Comparison of ENCODE assay signal across 1 cellular context in the genomic region with DNA sequence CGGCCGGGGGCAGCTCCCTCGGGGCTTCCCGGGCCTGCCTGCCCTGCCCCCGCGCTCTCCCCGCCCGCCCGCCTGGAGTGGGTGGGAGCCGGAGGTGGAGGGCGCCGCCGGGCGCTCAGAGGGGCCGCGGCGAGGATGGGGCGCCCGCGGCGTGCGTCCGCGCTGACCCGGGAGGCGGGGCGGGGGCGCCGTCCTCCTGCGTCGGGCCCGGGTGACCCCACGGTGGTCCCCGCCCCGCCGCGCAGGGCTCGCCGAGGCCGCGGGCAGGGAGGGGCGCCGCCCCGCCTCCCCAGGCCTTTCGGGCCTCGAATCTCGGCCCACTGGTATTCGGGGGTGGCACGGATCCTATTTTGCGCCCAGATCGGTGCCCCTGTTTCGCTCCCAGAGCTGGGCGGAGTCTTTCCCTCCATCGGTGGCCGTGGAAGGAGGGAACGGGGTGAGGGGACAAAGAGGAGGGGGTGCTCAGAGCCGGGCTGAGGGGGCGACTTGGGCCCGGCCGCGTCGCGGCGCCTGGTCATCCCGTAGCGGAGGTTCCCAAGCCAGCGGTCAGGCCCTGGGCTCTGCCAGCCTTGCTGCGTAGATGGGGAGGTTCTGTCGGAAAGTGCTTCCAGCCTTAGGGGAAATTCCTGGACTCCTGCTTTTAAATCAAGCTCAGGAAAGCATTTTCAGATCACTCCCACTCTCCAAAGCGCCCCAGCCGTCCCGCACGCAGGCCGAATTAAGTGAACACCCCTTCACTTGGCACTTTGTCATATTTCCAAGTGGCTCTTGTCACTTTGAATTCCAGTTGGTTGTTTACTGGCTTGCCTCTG.
TF ChIP-seq lines count a peak whose summit lies in the region.

No MANE protein-coding gene starts in this region.

TF ChIP-seq in GM12878, 131 proteins besides CTCF, POLR2A, EP300 and RAD21 (continued from another document):
- TF ChIP-seq, protein P1, sequence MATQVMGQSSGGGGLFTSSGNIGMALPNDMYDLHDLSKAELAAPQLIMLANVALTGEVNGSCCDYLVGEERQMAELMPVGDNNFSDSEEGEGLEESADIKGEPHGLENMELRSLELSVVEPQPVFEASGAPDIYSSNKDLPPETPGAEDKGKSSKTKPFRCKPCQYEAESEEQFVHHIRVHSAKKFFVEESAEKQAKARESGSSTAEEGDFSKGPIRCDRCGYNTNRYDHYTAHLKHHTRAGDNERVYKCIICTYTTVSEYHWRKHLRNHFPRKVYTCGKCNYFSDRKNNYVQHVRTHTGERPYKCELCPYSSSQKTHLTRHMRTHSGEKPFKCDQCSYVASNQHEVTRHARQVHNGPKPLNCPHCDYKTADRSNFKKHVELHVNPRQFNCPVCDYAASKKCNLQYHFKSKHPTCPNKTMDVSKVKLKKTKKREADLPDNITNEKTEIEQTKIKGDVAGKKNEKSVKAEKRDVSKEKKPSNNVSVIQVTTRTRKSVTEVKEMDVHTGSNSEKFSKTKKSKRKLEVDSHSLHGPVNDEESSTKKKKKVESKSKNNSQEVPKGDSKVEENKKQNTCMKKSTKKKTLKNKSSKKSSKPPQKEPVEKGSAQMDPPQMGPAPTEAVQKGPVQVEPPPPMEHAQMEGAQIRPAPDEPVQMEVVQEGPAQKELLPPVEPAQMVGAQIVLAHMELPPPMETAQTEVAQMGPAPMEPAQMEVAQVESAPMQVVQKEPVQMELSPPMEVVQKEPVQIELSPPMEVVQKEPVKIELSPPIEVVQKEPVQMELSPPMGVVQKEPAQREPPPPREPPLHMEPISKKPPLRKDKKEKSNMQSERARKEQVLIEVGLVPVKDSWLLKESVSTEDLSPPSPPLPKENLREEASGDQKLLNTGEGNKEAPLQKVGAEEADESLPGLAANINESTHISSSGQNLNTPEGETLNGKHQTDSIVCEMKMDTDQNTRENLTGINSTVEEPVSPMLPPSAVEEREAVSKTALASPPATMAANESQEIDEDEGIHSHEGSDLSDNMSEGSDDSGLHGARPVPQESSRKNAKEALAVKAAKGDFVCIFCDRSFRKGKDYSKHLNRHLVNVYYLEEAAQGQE (IDR thresholded peaks at IDR 0.05; ENCODE audit: low read depth, low read length), result no peak
- TF ChIP-seq ZBED1 (IDR thresholded peaks at IDR 0.05; ENCODE audit: borderline replicate concordance), result no peak
- TF ChIP-seq KAT2A (conservative IDR thresholded peaks at IDR 0.05; ENCODE audit: control insufficient read depth, low read depth, low read length), result no peak
- no peak for TF ChIP-seq ZNF24 (IDR thresholded peaks at IDR 0.05)
- TF ChIP-seq BHLHE40 (IDR thresholded peaks at IDR 0.05; ENCODE audit: borderline replicate concordance in 1 of 2, low read depth in 2 of 2, low read length in 1 of 2), result no peak; a peak in 1 of 4 replicates
